Comparison of ENCODE assay signal across 34 cellular contexts in genomic region chr10:79930751-79931150, GRCh38. TPM values are rescaled to one million over a fixed set of nuclear protein-coding genes. Genes with fewer than 3 reads are reported as not detected.
"Had no signal": no experiment of that assay in that cellular context is flagged by ENCODE, and none has a peak within 500 bp of the region (broad histone marks: within the 10 kb centered on the region; RNA-seq: fewer than 3 reads in every experiment).

No MANE protein-coding gene starts in this region.

- H3K4me1 Mint-ChIP-seq: activated CD4-positive, alpha-beta memory T cell treated with anti-CD3 and anti-CD28 coated beads, Interleukin-2, amount 10 ng/mL, durations not matched to agents 7 days and 5 days; activated CD4-positive, alpha-beta T cell treated with anti-CD3 and anti-CD28 coated beads, Interleukin-2, amount 10 ng/mL, durations not matched to agents 7 days and 5 days; activated T-helper 17 cell treated with anti-CD3 and anti-CD28 coated beads, Interleukin-2, amount 50 U/mL, for 72 hours had no signal

- H3K27ac ChIP-seq: epithelial cell of prostate, esophagus squamous epithelium, gastroesophageal sphincter, heart right ventricle, WERI-Rb-1 had no signal

- ATAC-seq: activated CD4-positive, CD25-positive, alpha-beta regulatory T cell treated with anti-CD3 and anti-CD28 coated beads, Interleukin-2, amount 50 U/mL, for 24 hours; activated T-cell treated with anti-CD3 and anti-CD28 coated beads, Interleukin-2, amount 50 U/mL, for 4 hours; activated T-helper 17 cell treated with anti-CD3 and anti-CD28 coated beads, Interleukin-2, amount 50 U/mL, for 72 hours; effector memory CD8-positive, alpha-beta T cell; gastroesophageal sphincter; heart right ventricle; T-cell had no signal

- H3K9me3 ChIP-seq: esophagus squamous epithelium, gastroesophageal sphincter, heart right ventricle had no signal

- H3K4me3 Mint-ChIP-seq: activated B cell treated with CpG ODN at 0.5 μM for 24 hours; activated CD4-positive, alpha-beta memory T cell treated with anti-CD3 and anti-CD28 coated beads, Interleukin-2, amount 10 ng/mL, durations not matched to agents 7 days and 5 days; activated CD4-positive, alpha-beta T cell treated with anti-CD3 and anti-CD28 coated beads, Interleukin-2, amount 10 ng/mL, durations not matched to agents 7 days and 5 days; activated naive CD8-positive, alpha-beta T cell; activated T-cell treated with anti-CD3 and anti-CD28 coated beads, Interleukin-2, amount 50 U/mL, for 4 hours; activated T-helper 17 cell treated with anti-CD3 and anti-CD28 coated beads, Interleukin-2, amount 50 U/mL, for 72 hours; effector memory CD8-positive, alpha-beta T cell; T-cell; T-helper 1 cell treated with Interleukin-12 subunit alpha and Interleukin-12 subunit beta and Interleukin-4 antibody, amounts not matched to agents 30 μg/mL and 1 μg/mL, for 36 hours; T-helper 2 cell treated with Interferon-gamma antibody and Interleukin-4, amounts not matched to agents 5 μg/mL and 100 μg/mL, for 36 hours had no signal

- H3K9me3 Mint-ChIP-seq: activated CD4-positive, alpha-beta memory T cell treated with anti-CD3 and anti-CD28 coated beads, Interleukin-2, amount 10 ng/mL, durations not matched to agents 7 days and 5 days; activated CD4-positive, alpha-beta T cell treated with anti-CD3 and anti-CD28 coated beads, Interleukin-2, amount 10 ng/mL, durations not matched to agents 7 days and 5 days; activated T-cell treated with anti-CD3 and anti-CD28 coated beads, Interleukin-2, amount 50 U/mL, for 4 hours; activated T-helper 17 cell treated with anti-CD3 and anti-CD28 coated beads, Interleukin-2, amount 50 U/mL, for 72 hours; effector memory CD8-positive, alpha-beta T cell; T-cell; T-helper 2 cell treated with Interferon-gamma antibody and Interleukin-4, amounts not matched to agents 5 μg/mL and 100 μg/mL, for 36 hours had no signal

- DNase-seq: activated B cell treated with CpG ODN at 0.5 μM for 24 hours; activated CD4-positive, alpha-beta memory T cell treated with anti-CD3 and anti-CD28 coated beads, Interleukin-2, amount 10 ng/mL, durations not matched to agents 7 days and 5 days; activated CD4-positive, alpha-beta T cell treated with anti-CD3 and anti-CD28 coated beads, Interleukin-2, amount 10 ng/mL, durations not matched to agents 7 days and 5 days; activated CD4-positive, alpha-beta T cell treated with anti-CD3 and anti-CD28 coated beads, Interleukin-2, amount 50 U/mL, for 4 hours; activated effector memory CD4-positive, alpha-beta T cell treated with Interleukin-2 at 50 U/mL for 16 hours; activated gamma-delta T cell treated with Interleukin-2 at 50 U/mL for 16 hours; activated naive CD4-positive, alpha-beta T cell treated with anti-CD3 and anti-CD28 coated beads, Interleukin-2, amount 50 U/mL, for 16 hours; activated naive CD4-positive, alpha-beta T cell treated with Interleukin-2 at 50 U/mL for 16 hours; activated T-cell treated with anti-CD3 and anti-CD28 coated beads, Interleukin-2, amount 50 U/mL, for 4 hours; amniotic stem cell; anterior cingulate cortex; caudate nucleus; cortex of kidney; dermis blood vessel endothelial cell; effector CD4-positive, alpha-beta T cell; effector memory CD8-positive, alpha-beta T cell; esophagus squamous epithelium; foreskin melanocyte; heart right ventricle; T-cell; T1000; WERI-Rb-1 had no signal

- H3K36me3 Mint-ChIP-seq: activated naive CD8-positive, alpha-beta T cell; T-cell had no signal

- H3K27ac Mint-ChIP-seq: activated B cell treated with CpG ODN at 0.5 μM for 24 hours; activated CD4-positive, alpha-beta memory T cell treated with anti-CD3 and anti-CD28 coated beads, Interleukin-2, amount 10 ng/mL, durations not matched to agents 7 days and 5 days; activated CD4-positive, alpha-beta T cell treated with anti-CD3 and anti-CD28 coated beads, Interleukin-2, amount 10 ng/mL, durations not matched to agents 7 days and 5 days; activated naive CD8-positive, alpha-beta T cell; activated T-helper 17 cell treated with anti-CD3 and anti-CD28 coated beads, Interleukin-2, amount 50 U/mL, for 72 hours; effector memory CD8-positive, alpha-beta T cell; T-helper 1 cell treated with Interleukin-12 subunit alpha and Interleukin-12 subunit beta and Interleukin-4 antibody, amounts not matched to agents 30 μg/mL and 1 μg/mL, for 36 hours; T-helper 2 cell treated with Interferon-gamma antibody and Interleukin-4, amounts not matched to agents 5 μg/mL and 100 μg/mL, for 36 hours had no signal

- H3K4me3 ChIP-seq: esophagus squamous epithelium, gastroesophageal sphincter, heart right ventricle had no signal

- H3K36me3 ChIP-seq: esophagus squamous epithelium, gastroesophageal sphincter, WERI-Rb-1 had no signal

RNA-seq across cellular contexts. Expression of gene SFTPD, which starts 18.2 kb away (rescaled TPM):
- total RNA-seq: activated CD4-positive, alpha-beta memory T cell treated with anti-CD3 and anti-CD28 coated beads, Interleukin-2, amount 10 ng/mL, durations not matched to agents 7 days and 5 days; activated CD4-positive, alpha-beta T cell treated with anti-CD3 and anti-CD28 coated beads, Interleukin-2, amount 10 ng/mL, durations not matched to agents 7 days and 5 days; activated CD8-positive, alpha-beta memory T cell treated with anti-CD3 and anti-CD28 coated beads for 36 hours; activated T-helper 17 cell treated with anti-CD3 and anti-CD28 coated beads, Interleukin-2, amount 50 U/mL, for 72 hours; dermis blood vessel endothelial cell; endothelial cell of umbilical vein; fibroblast of lung; fibroblast of villous mesenchyme; glomerular endothelial cell had no signal
